ENCODE assay signal across 10 cellular contexts in the genomic region with DNA sequence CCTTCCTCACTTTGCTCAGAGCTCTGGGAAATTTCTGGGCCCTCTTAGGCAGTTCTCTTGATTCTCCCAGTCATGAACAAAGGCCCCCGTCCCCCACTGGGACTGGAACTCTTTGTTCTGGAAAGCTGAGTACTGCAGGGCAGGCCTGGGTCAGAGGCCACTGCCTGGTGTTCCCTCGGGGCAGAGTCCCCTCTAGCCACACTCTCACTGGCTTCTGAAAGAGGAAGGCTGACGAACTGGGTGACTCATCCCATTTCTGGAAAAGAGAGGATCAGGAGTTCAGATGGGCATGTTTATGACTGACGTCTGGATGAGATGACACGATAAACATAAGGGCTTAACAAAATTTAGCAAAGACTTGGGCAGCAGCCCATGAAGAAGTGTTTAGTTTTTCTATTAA. TPM values are rescaled to one million over a fixed set of nuclear protein-coding genes. Genes with fewer than 3 reads are reported as not detected.
DNase-seq lines count a peak whose midpoint lies in the region; ATAC-seq and TF ChIP-seq lines count a peak whose summit lies in the region.
"Had no signal": no experiment of that assay in that cellular context is flagged by ENCODE, and none has a peak within 500 bp of the region (broad histone marks: within the 10 kb centered on the region; RNA-seq: fewer than 3 reads in every experiment).

No MANE protein-coding gene starts in this region.

- POLR2A ChIA-PET in Panc1 (lab: Charles Lee) = interaction anchor here (0.6 kb wide), 1 partner anchor 11 kb away, joined by 17 read pairs; no protein-coding TSS in a partner anchor

- in situ Hi-C loops in Panc1 (cut with HindIII; ENCODE audit: low pct_unique_long_range_greater_than_20kb, low sequenced_read_pairs) = no loop called here

- H3K36me3 ChIP-seq in Panc1 (ENCODE audit: control insufficient read depth, insufficient read depth, low read length) = no peaks in the 10 kb centered on the region

- peaks cover 4% of the 10 kb centered on the region for H3K4me1 ChIP-seq in Panc1 (ENCODE audit: control insufficient read depth, insufficient read depth, low read length)
- H3K4me1 ChIP-seq: body of pancreas had no signal

- CTCF ChIA-PET in Panc1 (lab: Charles Lee) = no interaction called here

- intact Hi-C loops in Panc1 (cut with micrococcal nuclease; ENCODE audit: unreplicated experiment) = no loop called here

- no peak for TF ChIP-seq CTCF in Panc1 (IDR thresholded peaks at IDR 0.05)
- TF ChIP-seq CTCF in coronary artery (IDR thresholded peaks at IDR 0.05) = no peak

- H3K9me3 ChIP-seq in Panc1 (ENCODE audit: control insufficient read depth, insufficient read depth, low read depth, low read length) = no peaks in the 10 kb centered on the region
- H3K9me3 ChIP-seq: body of pancreas had no signal

- H3K27ac ChIP-seq in Panc1 (ENCODE audit: low read length) (no peak overlapping the region), coronary artery (no peak overlapping the region)
- H3K27ac ChIP-seq: body of pancreas had no signal

- BruUV-seq in Panc1 (replicated peaks; lab: Mats Ljungman, UMichigan) = no TSS peak

- no peaks in the 10 kb centered on the region for H3K27me3 ChIP-seq in Panc1 (ENCODE audit: control insufficient read depth, insufficient read depth, low read length)
- H3K27me3 ChIP-seq: body of pancreas had no signal

- ATAC-seq in Panc1 = peak; percentile 90
- no peak for ATAC-seq in GM18502 (IDR thresholded peaks at IDR 0.05; ENCODE audit: poor library complexity, unreplicated experiment)
- ATAC-seq in GM18861 (IDR thresholded peaks at IDR 0.05; ENCODE audit: unreplicated experiment) = no peak
- ATAC-seq: body of pancreas had no signal

- DNase-seq in GM03348 (ENCODE audit: low spot score) (peak; percentile 40), Panc1 (ENCODE audit: low read depth, low spot score) (no peak), fibroblast of peridontal ligament (ENCODE audit: extremely low read depth) (peak; percentile 84), pons (ENCODE audit: low spot score) (peak; percentile 1), coronary artery (ENCODE audit: low spot score) (no peak)
- no peak for DNase-seq in effector CD4-positive, alpha-beta T cell
- DNase-seq: NCI-H2107 had no signal

- H3K4me3 ChIP-seq in Panc1 (ENCODE audit: low read depth in 2 of 2, low read length in 2 of 2) = no peak overlapping the region
- H3K4me3 ChIP-seq in coronary artery = no peak overlapping the region
- H3K4me3 ChIP-seq: body of pancreas had no signal

RNA-seq across cellular contexts. Expression of gene DDX3X, which starts 47.7 kb away (rescaled TPM):
- 266 TPM for total RNA-seq in Panc1 (2021; ENCODE audit: unreplicated experiment)
- polyA plus RNA-seq in Panc1 (2012; ENCODE audit: insufficient read length) = 110 TPM

Comparison
In these comparisons a context has a peak if more than half of its experiments do, and no peak if none do; other contexts are left out.
1. DNase-seq: peak in GM03348 (single experiment), fibroblast of peridontal ligament (single experiment) and pons (single experiment); none in Panc1 (single experiment), effector CD4-positive, alpha-beta T cell (single experiment) and coronary artery (single experiment).